9 cellular contexts compared by ENCODE assay signal in the genomic region with DNA sequence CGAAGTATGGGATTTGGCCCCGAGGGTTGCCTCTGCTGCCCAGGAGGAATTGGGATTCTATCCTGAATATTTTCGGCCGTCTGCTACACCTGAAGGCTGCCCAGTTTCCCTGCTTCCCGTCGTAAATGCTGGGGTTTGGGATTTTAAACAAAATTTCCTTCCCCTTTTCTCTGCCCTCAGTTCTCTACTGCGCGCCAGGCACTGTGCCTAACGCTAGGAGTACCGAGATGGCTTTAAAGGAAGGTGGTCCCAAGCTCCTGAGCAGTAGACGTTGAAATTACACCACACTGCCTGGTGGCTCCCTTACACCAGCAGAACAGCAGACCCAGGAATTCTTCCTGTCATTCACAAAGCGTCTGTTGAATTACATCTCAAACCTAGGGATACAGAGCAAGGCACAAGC. TPM values are rescaled to one million over a fixed set of nuclear protein-coding genes. Genes with fewer than 3 reads are reported as not detected.
DNase-seq lines count a peak whose midpoint lies in the region; ATAC-seq and TF ChIP-seq lines count a peak whose summit lies in the region.
"Had no signal": no experiment of that assay in that cellular context is flagged by ENCODE, and none has a peak within 500 bp of the region (broad histone marks: within the 10 kb centered on the region; RNA-seq: fewer than 3 reads in every experiment).

No MANE protein-coding gene starts in this region.

- H3K27me3 ChIP-seq in CD4-positive, CD25-positive, alpha-beta regulatory T cell (ENCODE audit: control insufficient read depth, insufficient read depth, low read length) = no peaks in the 10 kb centered on the region
- no peaks in the 10 kb centered on the region for H3K27me3 ChIP-seq in left ventricle myocardium inferior (ENCODE audit: low read depth)
- no peaks in the 10 kb centered on the region for H3K27me3 ChIP-seq in gastrocnemius medialis

- TF ChIP-seq CTCF in left ventricle myocardium inferior (IDR thresholded peaks at IDR 0.05; ENCODE audit: borderline replicate concordance) = no peak
- TF ChIP-seq CTCF in gastrocnemius medialis (IDR thresholded peaks at IDR 0.05 in 4 of 5, conservative IDR thresholded peaks at IDR 0.05 in 1 of 5) = no peak

- peak overlapping the region; percentile 90 to 93 (median 92) for H3K4me3 Mint-ChIP-seq in CD4-positive, CD25-positive, alpha-beta regulatory T cell
- H3K4me3 Mint-ChIP-seq in activated T-cell treated with anti-CD3 and anti-CD28 coated beads, Interleukin-2, amount 50 U/mL, for 72 hours = peak overlapping the region; percentile 84 to 93

- H3K36me3 Mint-ChIP-seq in CD4-positive, CD25-positive, alpha-beta regulatory T cell = peaks cover 3% of the 10 kb centered on the region
- H3K36me3 Mint-ChIP-seq in activated T-cell treated with anti-CD3 and anti-CD28 coated beads, Interleukin-2, amount 50 U/mL, for 72 hours (ENCODE audit: insufficient read depth in 2 of 2) = peaks cover 1 to 9% of the 10 kb centered on the region in 2 donors

- no peaks in the 10 kb centered on the region for H3K9me3 ChIP-seq in CD4-positive, CD25-positive, alpha-beta regulatory T cell (ENCODE audit: control insufficient read depth in 2 of 2, low read length in 2 of 2)
- H3K9me3 ChIP-seq in left ventricle myocardium inferior (replicated peaks) = no peaks in the 10 kb centered on the region
- no peaks in the 10 kb centered on the region for H3K9me3 ChIP-seq in gastrocnemius medialis

- no peak for TF ChIP-seq POLR2A in gastrocnemius medialis (IDR thresholded peaks at IDR 0.05)

- H3K4me1 Mint-ChIP-seq in CD4-positive, CD25-positive, alpha-beta regulatory T cell = peaks cover 18 to 43% (median 30%) of the 10 kb centered on the region in 4 donors
- H3K4me1 Mint-ChIP-seq in activated T-cell treated with anti-CD3 and anti-CD28 coated beads, Interleukin-2, amount 50 U/mL, for 72 hours (ENCODE audit: low read depth) = peaks cover 27% of the 10 kb centered on the region

- peak overlapping the region; percentile 70 for H3K27ac ChIP-seq in CD4-positive, CD25-positive, alpha-beta regulatory T cell (ENCODE audit: insufficient read depth, low read length, poor library complexity, severe bottlenecking)
- peak overlapping the region; percentile 84 for H3K27ac ChIP-seq in left ventricle myocardium inferior (replicated peaks)
- peak overlapping the region; percentile 36 to 73 (median 60) for H3K27ac ChIP-seq in gastrocnemius medialis

- DNase-seq in CD4-positive, CD25-positive, alpha-beta regulatory T cell = peak in 1 of 3 donors; percentile 5
- no peak for DNase-seq in activated T-cell treated with anti-CD3 and anti-CD28 coated beads, Interleukin-2, amount 50 U/mL, for 72 hours
- DNase-seq in left ventricle myocardium inferior (no peak), gastrocnemius medialis (no peak), germinal center (ENCODE audit: low spot score) (no peak), HuH-7.5 (ENCODE audit: low spot score) (no peak), retina (no peak)

- intact Hi-C loops in left ventricle myocardium inferior (cut with micrococcal nuclease) (no loop called here), gastrocnemius medialis (cut with DNase I; ENCODE audit: low total_unique reads) (loop anchor here (1.0 to 5.0 kb wide), 2 partner anchors 76 to 751 kb away; partner anchors contain the start of gene PWP1)

- peak overlapping the region; percentile 9 to 94 (median 91) for H3K27ac Mint-ChIP-seq in CD4-positive, CD25-positive, alpha-beta regulatory T cell
- peak overlapping the region; percentile 91 for H3K27ac Mint-ChIP-seq in activated T-cell treated with anti-CD3 and anti-CD28 coated beads, Interleukin-2, amount 50 U/mL, for 72 hours

- peaks cover 34% of the 10 kb centered on the region for H3K4me1 ChIP-seq in CD4-positive, CD25-positive, alpha-beta regulatory T cell (ENCODE audit: control insufficient read depth, insufficient read depth, low read length, poor library complexity, severe bottlenecking)
- peaks cover 37% of the 10 kb centered on the region for H3K4me1 ChIP-seq in left ventricle myocardium inferior
- H3K4me1 ChIP-seq in gastrocnemius medialis = peaks cover 26 to 30% of the 10 kb centered on the region in 2 donors

- no peak for ATAC-seq in CD4-positive, CD25-positive, alpha-beta regulatory T cell (ENCODE audit: low read depth in 2 of 2)
- ATAC-seq in HG03439 (IDR thresholded peaks at IDR 0.05; ENCODE audit: unreplicated experiment) (peak; percentile 8), gastrocnemius medialis (peak in 1 of 2 donors; percentile 17)
- ATAC-seq in activated T-cell treated with anti-CD3 and anti-CD28 coated beads, Interleukin-2, amount 50 U/mL, for 72 hours (replicated peaks in 1 of 2) = no peak

- H3K27me3 Mint-ChIP-seq in CD4-positive, CD25-positive, alpha-beta regulatory T cell = peaks cover 9% of the 10 kb centered on the region
- H3K27me3 Mint-ChIP-seq in activated T-cell treated with anti-CD3 and anti-CD28 coated beads, Interleukin-2, amount 50 U/mL, for 72 hours (ENCODE audit: low read depth) = no peaks in the 10 kb centered on the region

- H3K9me3 Mint-ChIP-seq in CD4-positive, CD25-positive, alpha-beta regulatory T cell = peaks cover 0 to 3% (median 0%) of the 10 kb centered on the region in 7 donors
- peaks cover 0 to 1% of the 10 kb centered on the region in 2 donors for H3K9me3 Mint-ChIP-seq in activated T-cell treated with anti-CD3 and anti-CD28 coated beads, Interleukin-2, amount 50 U/mL, for 72 hours

- H3K4me3 ChIP-seq in CD4-positive, CD25-positive, alpha-beta regulatory T cell (ENCODE audit: low read depth, low read length) = peak overlapping the region; percentile 81
- H3K4me3 ChIP-seq in left ventricle myocardium inferior (peak overlapping the region; percentile 96), gastrocnemius medialis (peak overlapping the region; percentile 73 to 90 (median 82))

- in situ Hi-C loops in gastrocnemius medialis (cut with MboI; ENCODE audit: low sequenced_read_pairs in 4 of 4) = no loop called here

- H3K36me3 ChIP-seq in CD4-positive, CD25-positive, alpha-beta regulatory T cell (ENCODE audit: control insufficient read depth, insufficient read depth, low read length) = peaks cover 17% of the 10 kb centered on the region
- peaks cover 5% of the 10 kb centered on the region for H3K36me3 ChIP-seq in left ventricle myocardium inferior
- peaks cover 0 to 10% of the 10 kb centered on the region in 2 donors for H3K36me3 ChIP-seq in gastrocnemius medialis

RNA-seq across cellular contexts. Expression of gene PRDM4, which starts 0.6 kb away (rescaled TPM):
- 37.3 TPM for total RNA-seq in CD4-positive, CD25-positive, alpha-beta regulatory T cell
- polyA plus RNA-seq in CD4-positive, CD25-positive, alpha-beta regulatory T cell = 10 to 100 TPM; 12.7 to 15.5 (median 13.8) TPM
- 10 to 100 TPM; 32.2 to 35.9 TPM for total RNA-seq in activated T-cell treated with anti-CD3 and anti-CD28 coated beads, Interleukin-2, amount 50 U/mL, for 72 hours
- 13.1 TPM for total RNA-seq in left ventricle myocardium inferior
- 10 to 100 TPM; 13.8 to 21.0 (median 19.2) TPM for total RNA-seq in gastrocnemius medialis

RNA-seq across cellular contexts. Expression of gene ASCL4, which starts 13.0 kb away (rescaled TPM):
- total RNA-seq in CD4-positive, CD25-positive, alpha-beta regulatory T cell = not detected
- not detected for polyA plus RNA-seq in CD4-positive, CD25-positive, alpha-beta regulatory T cell
- not detected for total RNA-seq in activated T-cell treated with anti-CD3 and anti-CD28 coated beads, Interleukin-2, amount 50 U/mL, for 72 hours
- not detected for total RNA-seq in left ventricle myocardium inferior
- total RNA-seq in gastrocnemius medialis = not detected
- total RNA-seq: lung microvascular endothelial cell had no signal
